Comparison of ENCODE assay signal across 2 cellular contexts in genomic region chr1:27643626-27644368, GRCh38.
TF ChIP-seq lines count a peak whose summit lies in the region.

No MANE protein-coding gene starts in this region.

TF ChIP-seq in IMR-90, 13 proteins besides CTCF, POLR2A, EP300 and RAD21:
- TF ChIP-seq SMC3 (IDR thresholded peaks at IDR 0.05; ENCODE audit: low read depth, low read length): peak; percentile 70
- TF ChIP-seq CEBPB (IDR thresholded peaks at IDR 0.05; ENCODE audit: low read depth, low read length): no peak
- TF ChIP-seq RFX5 (IDR thresholded peaks at IDR 0.05; ENCODE audit: low read depth, low read length): no peak
TF ChIP-seq in IMR-90: peak in this region for 1.

TF ChIP-seq in GM12878, 131 proteins besides CTCF, POLR2A, EP300 and RAD21 (continues in another document):
- no peak for TF ChIP-seq CREB1 (IDR thresholded peaks at IDR 0.05; ENCODE audit: low read depth)
- TF ChIP-seq E2F4 (IDR thresholded peaks at IDR 0.05; ENCODE audit: low read depth, low read length): no peak
- no peak for TF ChIP-seq SIN3A (IDR thresholded peaks at IDR 0.05; ENCODE audit: low read depth, low read length)
- TF ChIP-seq ZNF217 (IDR thresholded peaks at IDR 0.05): no peak
- TF ChIP-seq, protein P1, sequence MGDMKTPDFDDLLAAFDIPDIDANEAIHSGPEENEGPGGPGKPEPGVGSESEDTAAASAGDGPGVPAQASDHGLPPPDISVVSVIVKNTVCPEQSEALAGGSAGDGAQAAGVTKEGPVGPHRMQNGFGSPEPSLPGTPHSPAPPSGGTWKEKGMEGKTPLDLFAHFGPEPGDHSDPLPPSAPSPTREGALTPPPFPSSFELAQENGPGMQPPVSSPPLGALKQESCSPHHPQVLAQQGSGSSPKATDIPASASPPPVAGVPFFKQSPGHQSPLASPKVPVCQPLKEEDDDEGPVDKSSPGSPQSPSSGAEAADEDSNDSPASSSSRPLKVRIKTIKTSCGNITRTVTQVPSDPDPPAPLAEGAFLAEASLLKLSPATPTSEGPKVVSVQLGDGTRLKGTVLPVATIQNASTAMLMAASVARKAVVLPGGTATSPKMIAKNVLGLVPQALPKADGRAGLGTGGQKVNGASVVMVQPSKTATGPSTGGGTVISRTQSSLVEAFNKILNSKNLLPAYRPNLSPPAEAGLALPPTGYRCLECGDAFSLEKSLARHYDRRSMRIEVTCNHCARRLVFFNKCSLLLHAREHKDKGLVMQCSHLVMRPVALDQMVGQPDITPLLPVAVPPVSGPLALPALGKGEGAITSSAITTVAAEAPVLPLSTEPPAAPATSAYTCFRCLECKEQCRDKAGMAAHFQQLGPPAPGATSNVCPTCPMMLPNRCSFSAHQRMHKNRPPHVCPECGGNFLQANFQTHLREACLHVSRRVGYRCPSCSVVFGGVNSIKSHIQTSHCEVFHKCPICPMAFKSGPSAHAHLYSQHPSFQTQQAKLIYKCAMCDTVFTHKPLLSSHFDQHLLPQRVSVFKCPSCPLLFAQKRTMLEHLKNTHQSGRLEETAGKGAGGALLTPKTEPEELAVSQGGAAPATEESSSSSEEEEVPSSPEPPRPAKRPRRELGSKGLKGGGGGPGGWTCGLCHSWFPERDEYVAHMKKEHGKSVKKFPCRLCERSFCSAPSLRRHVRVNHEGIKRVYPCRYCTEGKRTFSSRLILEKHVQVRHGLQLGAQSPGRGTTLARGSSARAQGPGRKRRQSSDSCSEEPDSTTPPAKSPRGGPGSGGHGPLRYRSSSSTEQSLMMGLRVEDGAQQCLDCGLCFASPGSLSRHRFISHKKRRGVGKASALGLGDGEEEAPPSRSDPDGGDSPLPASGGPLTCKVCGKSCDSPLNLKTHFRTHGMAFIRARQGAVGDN (IDR thresholded peaks at IDR 0.05): peak; percentile 72; the same call in 1 of the 2 replicates
- no peak for TF ChIP-seq MYC (IDR thresholded peaks at IDR 0.05; ENCODE audit: insufficient read depth, insufficient read length, insufficient replicate concordance, low read length, severe bottlenecking)
- peak in 1 of 2 experiments; percentile 41; a peak in 1 of 4 replicates for TF ChIP-seq BHLHE40 (IDR thresholded peaks at IDR 0.05; ENCODE audit: borderline replicate concordance in 1 of 2, low read depth in 2 of 2, low read length in 1 of 2)
- TF ChIP-seq RCOR1 (conservative IDR thresholded peaks at IDR 0.05; ENCODE audit: low read depth, low read length): 0 out of 2 replicates have a peak, but pooled peaks have one; percentile 16
- 0 out of 2 replicates have a peak, but pooled peaks have one; percentile 60 for TF ChIP-seq HDGF (IDR thresholded peaks at IDR 0.05)
- TF ChIP-seq, protein P2, sequence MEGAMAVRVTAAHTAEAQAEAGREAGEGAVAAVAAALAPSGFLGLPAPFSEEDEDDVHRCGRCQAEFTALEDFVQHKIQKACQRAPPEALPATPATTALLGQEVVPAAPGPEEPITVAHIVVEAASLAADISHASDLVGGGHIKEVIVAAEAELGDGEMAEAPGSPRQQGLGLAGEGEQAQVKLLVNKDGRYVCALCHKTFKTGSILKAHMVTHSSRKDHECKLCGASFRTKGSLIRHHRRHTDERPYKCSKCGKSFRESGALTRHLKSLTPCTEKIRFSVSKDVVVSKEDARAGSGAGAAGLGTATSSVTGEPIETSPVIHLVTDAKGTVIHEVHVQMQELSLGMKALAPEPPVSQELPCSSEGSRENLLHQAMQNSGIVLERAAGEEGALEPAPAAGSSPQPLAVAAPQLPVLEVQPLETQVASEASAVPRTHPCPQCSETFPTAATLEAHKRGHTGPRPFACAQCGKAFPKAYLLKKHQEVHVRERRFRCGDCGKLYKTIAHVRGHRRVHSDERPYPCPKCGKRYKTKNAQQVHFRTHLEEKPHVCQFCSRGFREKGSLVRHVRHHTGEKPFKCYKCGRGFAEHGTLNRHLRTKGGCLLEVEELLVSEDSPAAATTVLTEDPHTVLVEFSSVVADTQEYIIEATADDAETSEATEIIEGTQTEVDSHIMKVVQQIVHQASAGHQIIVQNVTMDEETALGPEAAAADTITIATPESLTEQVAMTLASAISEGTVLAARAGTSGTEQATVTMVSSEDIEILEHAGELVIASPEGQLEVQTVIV (IDR thresholded peaks at IDR 0.05; ENCODE audit: borderline replicate concordance, partially characterized antibody): no peak
- TF ChIP-seq NFYA (IDR thresholded peaks at IDR 0.05; ENCODE audit: borderline replicate concordance, low read depth, low read length): no peak
- no peak for TF ChIP-seq SREBF1 (IDR thresholded peaks at IDR 0.05; ENCODE audit: low read length)
- no peak for TF ChIP-seq DPF2 (IDR thresholded peaks at IDR 0.05)
- TF ChIP-seq HDAC6 (IDR thresholded peaks at IDR 0.05; ENCODE audit: unreplicated experiment): no peak
- no peak for TF ChIP-seq TCF3 (IDR thresholded peaks at IDR 0.05; ENCODE audit: borderline replicate concordance, insufficient read depth, low read depth, low read length)
- TF ChIP-seq MTA2 (IDR thresholded peaks at IDR 0.05; ENCODE audit: low read depth): no peak
- TF ChIP-seq NBN (IDR thresholded peaks at IDR 0.05): peak; percentile 55
- no peak for TF ChIP-seq MYB (IDR thresholded peaks at IDR 0.05; ENCODE audit: borderline replicate concordance, low read depth, low read length)
- TF ChIP-seq SP1 (IDR thresholded peaks at IDR 0.05; ENCODE audit: low read depth, low read length): no peak
- TF ChIP-seq ZNF207 (IDR thresholded peaks at IDR 0.05; ENCODE audit: borderline replicate concordance): no peak
- no peak for TF ChIP-seq CBX5 (IDR thresholded peaks at IDR 0.05; ENCODE audit: low read depth)
- TF ChIP-seq, protein P3, sequence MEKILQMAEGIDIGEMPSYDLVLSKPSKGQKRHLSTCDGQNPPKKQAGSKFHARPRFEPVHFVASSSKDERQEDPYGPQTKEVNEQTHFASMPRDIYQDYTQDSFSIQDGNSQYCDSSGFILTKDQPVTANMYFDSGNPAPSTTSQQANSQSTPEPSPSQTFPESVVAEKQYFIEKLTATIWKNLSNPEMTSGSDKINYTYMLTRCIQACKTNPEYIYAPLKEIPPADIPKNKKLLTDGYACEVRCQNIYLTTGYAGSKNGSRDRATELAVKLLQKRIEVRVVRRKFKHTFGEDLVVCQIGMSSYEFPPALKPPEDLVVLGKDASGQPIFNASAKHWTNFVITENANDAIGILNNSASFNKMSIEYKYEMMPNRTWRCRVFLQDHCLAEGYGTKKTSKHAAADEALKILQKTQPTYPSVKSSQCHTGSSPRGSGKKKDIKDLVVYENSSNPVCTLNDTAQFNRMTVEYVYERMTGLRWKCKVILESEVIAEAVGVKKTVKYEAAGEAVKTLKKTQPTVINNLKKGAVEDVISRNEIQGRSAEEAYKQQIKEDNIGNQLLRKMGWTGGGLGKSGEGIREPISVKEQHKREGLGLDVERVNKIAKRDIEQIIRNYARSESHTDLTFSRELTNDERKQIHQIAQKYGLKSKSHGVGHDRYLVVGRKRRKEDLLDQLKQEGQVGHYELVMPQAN (conservative IDR thresholded peaks at IDR 0.05): no peak
- TF ChIP-seq ETV6 (conservative IDR thresholded peaks at IDR 0.05 in 1 of 2, IDR thresholded peaks at IDR 0.05 in 1 of 2; ENCODE audit: borderline replicate concordance in 1 of 2, low read depth in 1 of 2): no peak
- no peak for TF ChIP-seq REST (IDR thresholded peaks at IDR 0.05; ENCODE audit: low read depth, low read length)
- TF ChIP-seq ATF7 (IDR thresholded peaks at IDR 0.05; ENCODE audit: low read depth): no peak
- no peak for TF ChIP-seq PAX5 (IDR thresholded peaks at IDR 0.05; ENCODE audit: borderline replicate concordance, low read depth, low read length)
- TF ChIP-seq GATAD2B (conservative IDR thresholded peaks at IDR 0.05; ENCODE audit: low read depth): 0 out of 2 replicates have a peak, but pooled peaks have one; percentile 28
- no peak for TF ChIP-seq CHD2 (IDR thresholded peaks at IDR 0.05; ENCODE audit: borderline replicate concordance, low read depth, low read length)
- TF ChIP-seq LARP7 (IDR thresholded peaks at IDR 0.05): no peak
- no peak for TF ChIP-seq JUNB (IDR thresholded peaks at IDR 0.05)
- TF ChIP-seq TAF1 (IDR thresholded peaks at IDR 0.05; ENCODE audit: borderline replicate concordance, low read depth, low read length): no peak
- no peak for TF ChIP-seq ZBTB40 (IDR thresholded peaks at IDR 0.05; ENCODE audit: borderline replicate concordance)
- TF ChIP-seq WRNIP1 (IDR thresholded peaks at IDR 0.05; ENCODE audit: borderline replicate concordance, low read depth, low read length): no peak
- no peak for TF ChIP-seq TCF7 (IDR thresholded peaks at IDR 0.05; ENCODE audit: borderline replicate concordance)
- no peak for TF ChIP-seq TARDBP (IDR thresholded peaks at IDR 0.05; ENCODE audit: borderline replicate concordance)
- TF ChIP-seq YBX1 (IDR thresholded peaks at IDR 0.05): no peak
- 0 out of 2 replicates have a peak, but pooled peaks have one; percentile 15 for TF ChIP-seq SMARCA5 (IDR thresholded peaks at IDR 0.05)
- no peak for TF ChIP-seq SIX5 (IDR thresholded peaks at IDR 0.05; ENCODE audit: low read depth, low read length, severe bottlenecking)
- TF ChIP-seq, protein P4, sequence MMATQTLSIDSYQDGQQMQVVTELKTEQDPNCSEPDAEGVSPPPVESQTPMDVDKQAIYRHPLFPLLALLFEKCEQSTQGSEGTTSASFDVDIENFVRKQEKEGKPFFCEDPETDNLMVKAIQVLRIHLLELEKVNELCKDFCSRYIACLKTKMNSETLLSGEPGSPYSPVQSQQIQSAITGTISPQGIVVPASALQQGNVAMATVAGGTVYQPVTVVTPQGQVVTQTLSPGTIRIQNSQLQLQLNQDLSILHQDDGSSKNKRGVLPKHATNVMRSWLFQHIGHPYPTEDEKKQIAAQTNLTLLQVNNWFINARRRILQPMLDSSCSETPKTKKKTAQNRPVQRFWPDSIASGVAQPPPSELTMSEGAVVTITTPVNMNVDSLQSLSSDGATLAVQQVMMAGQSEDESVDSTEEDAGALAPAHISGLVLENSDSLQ (IDR thresholded peaks at IDR 0.05): peak; percentile 15; the same call in 1 of the 2 replicates
- no peak for TF ChIP-seq RB1 (IDR thresholded peaks at IDR 0.05; ENCODE audit: borderline replicate concordance)
- TF ChIP-seq JUND (IDR thresholded peaks at IDR 0.05; ENCODE audit: low read depth, low read length): no peak
- TF ChIP-seq POU2F2 (IDR thresholded peaks at IDR 0.05; ENCODE audit: borderline replicate concordance, low read depth, low read length): no peak
